8 cellular contexts compared by ENCODE assay signal in the genomic region with DNA sequence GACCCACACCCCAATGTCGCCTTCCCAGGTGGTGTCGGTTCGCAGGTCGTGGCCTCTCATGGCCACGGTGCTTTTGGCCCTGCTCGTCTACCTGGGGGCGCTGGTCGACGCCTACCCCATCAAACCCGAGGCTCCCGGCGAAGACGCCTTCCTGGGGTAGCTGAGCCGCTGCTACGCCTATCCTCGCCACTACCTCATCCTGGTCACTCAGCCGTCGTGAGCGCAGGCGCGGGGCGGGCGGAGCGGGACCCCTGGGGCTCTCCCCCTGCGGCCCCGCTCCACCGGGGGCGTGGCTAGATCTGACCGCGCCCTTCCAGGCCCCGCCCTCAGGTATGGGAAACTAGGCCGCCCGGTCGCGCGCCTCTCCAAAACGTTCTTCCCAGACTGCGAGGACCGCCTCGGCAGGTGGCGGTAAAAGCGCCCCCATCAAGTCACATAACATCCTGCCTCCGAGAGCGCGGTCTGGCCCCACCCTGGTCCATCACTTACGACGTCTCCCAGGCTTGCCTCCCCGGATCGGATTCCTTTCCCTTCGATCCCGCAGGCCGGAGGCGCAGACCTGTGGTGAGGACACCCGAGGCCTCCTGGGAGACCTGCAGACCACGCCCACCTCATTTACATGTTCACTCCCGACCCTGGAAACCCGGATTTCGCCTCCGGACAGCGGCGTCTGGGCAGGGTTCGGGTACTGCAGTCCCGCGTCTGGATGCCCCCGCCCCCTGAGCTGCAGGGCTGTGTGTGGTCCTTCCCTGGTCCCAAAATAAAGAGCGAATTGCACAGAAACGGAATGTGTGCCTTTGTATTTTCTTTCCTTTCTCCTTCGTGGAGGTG.
DNase-seq lines count a peak whose midpoint lies in the region; ATAC-seq, FAIRE-seq and TF ChIP-seq lines count a peak whose summit lies in the region.

No MANE protein-coding gene starts in this region.

- H3K56ac ChIP-seq in H1 (replicated peaks; ENCODE audit: insufficient read length, low read depth, low read length): peak overlapping the region; percentile 98

- H2AK5ac ChIP-seq in H1 (ENCODE audit: low read depth, low read length): 0 out of 2 replicates have a peak overlapping the region, but pooled peaks have one; percentile 17

- FAIRE-seq in H1 (lab: Jason Lieb, UNC): no peak

- H4K5ac ChIP-seq in H1 (ENCODE audit: insufficient read length, low read depth, low read length): peak overlapping the region; percentile 90

- DNase-seq in Ammon's horn (ENCODE audit: low spot score) (peak; percentile 19), SKM-1 treated with dmso at 0.1 percent for 144 hours (lab: John Stamatoyannopoulos, UW; ENCODE audit: unreplicated experiment) (peak; percentile 11), H1 (ENCODE audit: low read depth in 1 of 2, low spot score in 2 of 2) (peak; percentile 94 to 98), transverse colon (peak; percentile 81), DMS 273 (lab: John Stamatoyannopoulos, UW; ENCODE audit: unreplicated experiment) (no peak)

- intact Hi-C loops in transverse colon (cut with DNase I; ENCODE audit: low total_unique reads): no loop called here

- no peaks in the 10 kb centered on the region for H3K27me3 ChIP-seq in HUES48 (ENCODE audit: control insufficient read depth, insufficient read depth, low read length)
- no peaks in the 10 kb centered on the region for H3K27me3 ChIP-seq in H1 (replicated peaks in 1 of 4; ENCODE audit: control insufficient read depth in 3 of 4, extremely low read depth in 1 of 4, insufficient read depth in 3 of 4, low read length in 3 of 4)
- peaks cover 34% of the 10 kb centered on the region for H3K27me3 ChIP-seq in mononuclear cell (ENCODE audit: insufficient read depth, low read length)
- H3K27me3 ChIP-seq in transverse colon: peaks cover 32% of the 10 kb centered on the region

- peak overlapping the region; percentile 92 to 94 for H3K4me2 ChIP-seq in H1 (ENCODE audit: insufficient read depth in 1 of 2, low read depth in 2 of 2, low read length in 2 of 2)

- peak overlapping the region; percentile 96 for H3K4ac ChIP-seq in H1 (replicated peaks; ENCODE audit: insufficient read length, low read depth, low read length)

- ATAC-seq in GM21737 (IDR thresholded peaks at IDR 0.05; ENCODE audit: unreplicated experiment): no peak

- H2BK20ac ChIP-seq in H1 (ENCODE audit: low read length): no peak overlapping the region

- H3K9me3 ChIP-seq in HUES48 (ENCODE audit: control insufficient read depth, insufficient read depth, low read length) (no peaks in the 10 kb centered on the region), H1 (ENCODE audit: insufficient read depth in 2 of 2, low read depth in 1 of 2, low read length in 1 of 2) (no peaks in the 10 kb centered on the region; a peak in 1 of 4 replicates), mononuclear cell (ENCODE audit: low read depth, low read length) (no peaks in the 10 kb centered on the region), transverse colon (no peaks in the 10 kb centered on the region)

- CTCF ChIA-PET in H1 (lab: Charles Lee; ENCODE audit: partially characterized antibody): interaction anchor here (0.9 to 17.5 kb wide), 5 partner anchors 19 to 347 kb away, joined by 3 to 266 read pairs (median 4); no protein-coding TSS in a partner anchor

- H3K79me1 ChIP-seq in H1 (ENCODE audit: low read depth, low read length): no peaks in the 10 kb centered on the region

- peak overlapping the region; percentile 79 for H3K4me3 ChIP-seq in HUES48 (ENCODE audit: low read depth, low read length)
- H3K4me3 ChIP-seq in H1 (ENCODE audit: extremely low read depth in 1 of 4, insufficient read depth in 2 of 4, low read depth in 3 of 4, low read length in 4 of 4): peak overlapping the region; percentile 78 to 86 (median 84)
- peak overlapping the region; percentile 1 for H3K4me3 ChIP-seq in mononuclear cell (ENCODE audit: low read length)
- H3K4me3 ChIP-seq in transverse colon: peak overlapping the region in 3 of 4 donors; percentile 31 to 49 (median 37)

- H3K9ac ChIP-seq in HUES48 (ENCODE audit: low read depth, low read length) (peak overlapping the region; percentile 81), H1 (replicated peaks in 1 of 4; ENCODE audit: extremely low read depth in 1 of 4, low read depth in 3 of 4, low read length in 3 of 4) (peak overlapping the region; percentile 41 to 82 (median 68))

- POLR2A ChIA-PET in H1 (lab: Charles Lee; ENCODE audit: partially characterized antibody): interaction anchor here (0.7 to 2.3 kb wide), 10 partner anchors 13 to 184 kb away, joined by 3 to 8 read pairs (median 4); a partner anchor contains a TSS

- H3K4me1 ChIP-seq in HUES48 (ENCODE audit: control insufficient read depth, insufficient read depth, low read length) (peaks cover 16% of the 10 kb centered on the region), H1 (replicated peaks in 1 of 4; ENCODE audit: control insufficient read depth in 3 of 4, insufficient read depth in 4 of 4, low read length in 3 of 4) (peaks cover 6 to 24% (median 9%) of the 10 kb centered on the region in 4 experiments), mononuclear cell (ENCODE audit: insufficient read depth, low read length) (peaks cover 13% of the 10 kb centered on the region), transverse colon (peaks cover 0 to 13% (median 11%) of the 10 kb centered on the region in 4 donors)

- WGBS in H1 (ENCODE audit: extremely low coverage in 1 of 2, insufficient coverage in 1 of 2, insufficient read length in 1 of 2, insufficient replicate concordance in 2 of 2, low coverage in 1 of 2, low lambda C conversion rate in 2 of 2, missing lambda C conversion rate in 1 of 2), 2 experiments: 2% methylated on average over 56 of the region's 68 CpGs; no CpG with 5 or more reads in 1 of the 2 experiments
- WGBS in transverse colon (ENCODE audit: low coverage in 1 of 2), 2 donors: 0 to 10% methylated on average over 2 to 53 of the region's 68 CpGs

- peak overlapping the region; percentile 75 for H2BK120ac ChIP-seq in H1 (replicated peaks; ENCODE audit: low read depth, low read length)

- in situ Hi-C loops in transverse colon (cut with MboI; ENCODE audit: low pct_ligation_motif_present in 1 of 4, low pct_unique_long_range_greater_than_20kb in 1 of 4, low sequenced_read_pairs in 3 of 4): loop anchor here in 3 of 4 donors (25.0 kb wide), 2 partner anchors 190 to 440 kb away; a partner anchor contains a TSS

- H2BK15ac ChIP-seq in H1 (ENCODE audit: low read length): peak overlapping the region; percentile 53; the same call in 1 of the 2 replicates

- TF ChIP-seq CTCF in H1 (IDR thresholded peaks at IDR 0.05; ENCODE audit: control extremely low read depth in 1 of 3, insufficient read depth in 1 of 3, low read depth in 1 of 3, low read length in 3 of 3) (peak in 2 of 3 experiments; percentile 3 to 33; a peak in 3 of 4 replicates), transverse colon (IDR thresholded peaks at IDR 0.05) (peak in 1 of 5 experiments; percentile 40)

- peak overlapping the region; percentile 66 for H3K14ac ChIP-seq in H1 (ENCODE audit: insufficient read length)

- H4K8ac ChIP-seq in H1 (ENCODE audit: extremely low read depth, insufficient read depth, low read length): peak overlapping the region; percentile 96

- H2BK12ac ChIP-seq in H1 (ENCODE audit: low read depth, low read length): peak overlapping the region; percentile 91; the same call in 1 of the 2 replicates

- peak overlapping the region; percentile 98 for H4K91ac ChIP-seq in H1 (replicated peaks; ENCODE audit: insufficient read length, low read length)

- H2AFZ ChIP-seq in H1 (ENCODE audit: low read length): peak overlapping the region; percentile 76; the same call in 1 of the 2 replicates

- H2BK5ac ChIP-seq in H1 (ENCODE audit: low read depth, low read length): peak overlapping the region; percentile 89

- TF ChIP-seq RAD21 in H1 (IDR thresholded peaks at IDR 0.05 in 1 of 2, conservative IDR thresholded peaks at IDR 0.05 in 1 of 2; ENCODE audit: low read depth in 2 of 2, low read length in 2 of 2): peak; percentile 11 to 18; a peak in 1 of 4 replicates

- TF ChIP-seq EP300 in H1 (IDR thresholded peaks at IDR 0.05; ENCODE audit: borderline replicate concordance in 1 of 2, low read depth in 2 of 2, low read length in 2 of 2) (no peak), transverse colon (IDR thresholded peaks at IDR 0.05; ENCODE audit: low read depth) (no peak)

- H3K23me2 ChIP-seq in H1 (ENCODE audit: low read depth, low read length): peaks cover 11% of the 10 kb centered on the region

- TF ChIP-seq POLR2A in H1 (IDR thresholded peaks at IDR 0.05; ENCODE audit: control extremely low read depth in 1 of 2, low read depth in 2 of 2, low read length in 2 of 2) (peak in 1 of 2 experiments; percentile 86; a peak in 2 of 3 replicates), transverse colon (IDR thresholded peaks at IDR 0.05) (peak; percentile 51)

- H3K27ac ChIP-seq in HUES48 (ENCODE audit: low read depth, low read length): peak overlapping the region; percentile 94
- H3K27ac ChIP-seq in H1 (ENCODE audit: low read depth, low read length): peak overlapping the region; percentile 74; the same call in 1 of the 2 replicates
- peak overlapping the region in 3 of 4 donors; percentile 11 to 61 (median 19) for H3K27ac ChIP-seq in transverse colon

- no peaks in the 10 kb centered on the region for H3K79me2 ChIP-seq in H1 (ENCODE audit: control insufficient read depth in 1 of 2, insufficient read depth in 2 of 2, low read length in 2 of 2)

- H3K18ac ChIP-seq in H1 (ENCODE audit: extremely low read depth, low read length): peak overlapping the region; percentile 97

- H3K36me3 ChIP-seq in HUES48 (ENCODE audit: control insufficient read depth, insufficient read depth, low read length) (no peaks in the 10 kb centered on the region), H1 (ENCODE audit: control insufficient read depth in 2 of 4, insufficient read depth in 4 of 4, low read length in 3 of 4) (peaks cover 0 to 1% (median 0%) of the 10 kb centered on the region in 4 experiments; a peak in 1 of 8 replicates), transverse colon (no peaks in the 10 kb centered on the region)

- no peak overlapping the region for H3K23ac ChIP-seq in H1 (ENCODE audit: insufficient read length)

- no peaks in the 10 kb centered on the region for H4K20me1 ChIP-seq in H1 (replicated peaks in 1 of 2; ENCODE audit: control insufficient read depth in 1 of 2, insufficient read depth in 2 of 2, low read length in 2 of 2)

TF ChIP-seq in H1, 55 proteins besides CTCF, POLR2A, EP300 and RAD21 (continues in another document):
- no peak for TF ChIP-seq EZH2 (IDR thresholded peaks at IDR 0.05; ENCODE audit: low read depth, low read length, severe bottlenecking)
- 0 out of 2 replicates have a peak, but pooled peaks have one; percentile 13 for TF ChIP-seq GTF2F1 (IDR thresholded peaks at IDR 0.05; ENCODE audit: borderline replicate concordance, low read depth, low read length)
- TF ChIP-seq TAF7 (optimal IDR thresholded peaks at IDR 0.05; ENCODE audit: borderline replicate concordance, low read depth, low read length): peak; percentile 13
- TF ChIP-seq POLR2AphosphoS5 (IDR thresholded peaks at IDR 0.05; ENCODE audit: low read depth, low read length): peak; percentile 89
- TF ChIP-seq TAF1 (IDR thresholded peaks at IDR 0.05; ENCODE audit: low read depth, low read length): peak; percentile 76; the same call in 1 of the 2 replicates
- peak; percentile 64 for TF ChIP-seq NRF1 (IDR thresholded peaks at IDR 0.05; ENCODE audit: low read depth, low read length)
- no peak; the same call in 1 of the 2 replicates for TF ChIP-seq SP4 (IDR thresholded peaks at IDR 0.05; ENCODE audit: low read length)

Comparison
In these comparisons a context has a peak if more than half of its experiments do, and no peak if none do; other contexts are left out.
1. H3K27ac ChIP-seq: peak in every context shown above with its lines; median percentile 94 in HUES48; 74 in H1; 19 in transverse colon.
2. H3K4me3 ChIP-seq: peak in every context shown above with its lines; median percentile 84 in H1; 79 in HUES48; 37 in transverse colon; 1 in mononuclear cell.